7 cellular contexts compared by ENCODE assay signal in the genomic region with DNA sequence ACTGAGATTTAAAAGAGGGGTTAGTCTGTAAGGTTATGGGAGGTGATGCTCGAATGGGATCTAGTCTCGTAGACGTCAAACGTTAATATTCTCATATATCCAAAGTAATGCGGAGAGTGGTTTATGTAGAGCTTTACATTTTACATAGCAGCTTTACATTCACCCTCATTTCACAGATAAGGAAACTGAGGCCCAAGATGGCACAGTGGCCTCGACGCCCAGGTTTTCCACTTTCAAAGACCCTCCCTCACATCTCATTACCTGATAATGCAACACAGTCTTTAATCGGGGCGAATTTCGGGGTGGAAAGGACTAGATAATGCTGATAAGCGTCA. TPM values are rescaled to one million over a fixed set of nuclear protein-coding genes. Genes with fewer than 3 reads are reported as not detected.
A peak's percentile ranks its signal among the peaks of the same experiment; 100 is the strongest.
DNase-seq lines count a peak whose midpoint lies in the region; TF ChIP-seq lines count a peak whose summit lies in the region.

No MANE protein-coding gene starts in this region.

- TF ChIP-seq EP300 in stomach (IDR thresholded peaks at IDR 0.05) = no peak

- intact Hi-C loops in stomach (cut with DNase I; ENCODE audit: low total_unique reads) = no loop called here

- H3K4me3 Mint-ChIP-seq in activated naive CD8-positive, alpha-beta T cell = peak overlapping the region; percentile 98

- H3K9me3 Mint-ChIP-seq in activated naive CD8-positive, alpha-beta T cell (ENCODE audit: low read depth) = no peaks in the 10 kb centered on the region

- H3K27ac Mint-ChIP-seq in activated naive CD8-positive, alpha-beta T cell = peak overlapping the region; percentile 98

- 0 to 1% (median 0%) methylated on average over 11 of the region's 11 CpGs for WGBS in stomach, 5 donors

- no peak for DNase-seq in HL-60 (ENCODE audit: low read depth in 1 of 2, low spot score in 1 of 2)
- no peak for DNase-seq in stomach
- DNase-seq in stimulated activated CD4-positive, alpha-beta T cell treated with anti-CD3 and anti-CD28 coated beads, Interleukin-15, amount 100 ng/mL, for 24 hours = no peak
- DNase-seq in HT-29 (ENCODE audit: low spot score) = no peak
- no peak for DNase-seq in stimulated activated CD4-positive, alpha-beta T cell treated with anti-CD3 and anti-CD28 coated beads, Interleukin-2, amount 100 ng/mL, for 48 hours

- no peaks in the 10 kb centered on the region for H3K9me3 ChIP-seq in iPS-20b (ENCODE audit: insufficient read depth, low read depth, low read length)
- no peaks in the 10 kb centered on the region for H3K9me3 ChIP-seq in stomach

- H3K4me1 Mint-ChIP-seq in activated naive CD8-positive, alpha-beta T cell (ENCODE audit: low read depth) = peaks cover 50% of the 10 kb centered on the region

- TF ChIP-seq CTCF in HL-60 (IDR thresholded peaks at IDR 0.05; ENCODE audit: insufficient read depth, low read length) = no peak
- no peak for TF ChIP-seq CTCF in stomach (IDR thresholded peaks at IDR 0.05)

- H3K27ac ChIP-seq in HL-60 (replicated peaks) (peak overlapping the region; percentile 93), iPS-20b (ENCODE audit: low read length) (peak overlapping the region; percentile 89), stomach (peak overlapping the region; percentile 82 to 98 (median 98))

- peak overlapping the region; percentile 87 for H3K4me3 ChIP-seq in HL-60 (replicated peaks; ENCODE audit: insufficient read depth, low read length)
- H3K4me3 ChIP-seq in iPS-20b (ENCODE audit: low read length) = peak overlapping the region; percentile 93
- peak overlapping the region; percentile 83 to 97 (median 91) for H3K4me3 ChIP-seq in stomach

- no peak for TF ChIP-seq POLR2A in stomach (IDR thresholded peaks at IDR 0.05)

- peaks cover 13% of the 10 kb centered on the region for H3K36me3 Mint-ChIP-seq in activated naive CD8-positive, alpha-beta T cell

- H3K36me3 ChIP-seq in iPS-20b (ENCODE audit: insufficient read depth, low read depth, low read length) (peaks cover 23% of the 10 kb centered on the region; the same call in 1 of the 2 replicates), stomach (no peaks in the 10 kb centered on the region)

- H3K27me3 Mint-ChIP-seq in activated naive CD8-positive, alpha-beta T cell = no peaks in the 10 kb centered on the region

- no peaks in the 10 kb centered on the region for H3K27me3 ChIP-seq in HL-60 (ENCODE audit: insufficient read depth, poor library complexity, severe bottlenecking)
- no peaks in the 10 kb centered on the region for H3K27me3 ChIP-seq in iPS-20b (ENCODE audit: insufficient read depth, low read length)
- H3K27me3 ChIP-seq in stomach = no peaks in the 10 kb centered on the region

- peak overlapping the region; percentile 100 for H3K9ac ChIP-seq in iPS-20b (ENCODE audit: low read depth, low read length)

- H3K4me1 ChIP-seq in iPS-20b (ENCODE audit: insufficient read depth, low read length) = peaks cover 4% of the 10 kb centered on the region; the same call in 1 of the 2 replicates
- peaks cover 37 to 64% (median 55%) of the 10 kb centered on the region in 4 donors for H3K4me1 ChIP-seq in stomach

RNA-seq across cellular contexts. Expression of gene TDG, which starts 0.5 kb away (rescaled TPM):
- total RNA-seq in stomach = 10 to 100 TPM; 17.4 to 44.1 (median 19.8) TPM
- 10 to 100 TPM in 1 of 3 donors, 1 to 10 TPM in 2; 9.2 to 10.2 (median 9.5) TPM for polyA plus RNA-seq in stomach
- 28.8 and 32.0 TPM in 2 replicates for total RNA-seq in HT-29 (2014; rRNA removed; shearing (Covaris generic))

RNA-seq across cellular contexts. Expression of gene HSP90B1, which starts 35.0 kb away (rescaled TPM):
- total RNA-seq in stomach = 100 to 1,000 TPM; 301 to 515 (median 395) TPM
- 100 to 1,000 TPM in 2 of 3 donors, 10 to 100 TPM in 1; 72.6 to 240 (median 216) TPM for polyA plus RNA-seq in stomach
- total RNA-seq in HT-29 (2014; rRNA removed; shearing (Covaris generic)) = 202 and 209 TPM in 2 replicates
